ENCODE assay signal across 22 cellular contexts in genomic region chr2:141316606-141317005, GRCh38.
DNase-seq lines count a peak whose midpoint lies in the region; ATAC-seq and TF ChIP-seq lines count a peak whose summit lies in the region.
"Had no signal": no experiment of that assay in that cellular context is flagged by ENCODE, and none has a peak within 500 bp of the region (broad histone marks: within the 10 kb centered on the region; RNA-seq: fewer than 3 reads in every experiment).

No MANE protein-coding gene starts in this region.

- WGBS in neuronal stem cell (ENCODE audit: extremely low coverage in 2 of 2, insufficient read length in 2 of 2, insufficient replicate concordance in 1 of 2), 2 donors = no CpG with 5 or more reads among the region's 3 CpGs

- H3K9ac ChIP-seq in neuronal stem cell (ENCODE audit: low read depth, low read length, poor library complexity) = no peak overlapping the region
- H3K9ac ChIP-seq: BLaER1 had no signal

- H3K23ac ChIP-seq in neuronal stem cell (ENCODE audit: low read depth, low read length, poor library complexity) = no peak overlapping the region

- DNase-seq in A172 (ENCODE audit: low spot score) (peak; percentile 21), HT1080 (ENCODE audit: low read depth) (peak; percentile 25), astrocyte of the spinal cord (ENCODE audit: low read depth, low spot score) (peak; percentile 80), neuronal stem cell (ENCODE audit: low spot score) (no peak), left lobe of liver (ENCODE audit: low spot score) (no peak), brain microvascular endothelial cell (no peak)
- DNase-seq: CD4-positive, CD25-positive, alpha-beta regulatory T cell; DMS153; KBM-7; MV-4-11; NCI-H1105 treated with DMSO at 0.1 percent for 48 hours; NCI-H146; NCI-H1930; NCI-H2107; NCI-H524 treated with DMSO at 0.1 percent for 48 hours; PC-9; Right ventricle myocardium superior; RPMI8226 had no signal

- H2AFZ ChIP-seq in neuronal stem cell (ENCODE audit: low read length) = peak overlapping the region; percentile 35
- H2AFZ ChIP-seq: PC-9 had no signal

- TF ChIP-seq CTCF in astrocyte of the spinal cord (IDR thresholded peaks at IDR 0.05; ENCODE audit: low read depth, low read length) (no peak), brain microvascular endothelial cell (IDR thresholded peaks at IDR 0.05; ENCODE audit: low read depth, low read length, missing control alignments) (no peak)

- no peak overlapping the region for H4K91ac ChIP-seq in neuronal stem cell (ENCODE audit: low read depth, low read length, poor library complexity)

- peaks cover 0 to 9% of the 10 kb centered on the region in 2 donors for H3K4me1 ChIP-seq in neuronal stem cell (ENCODE audit: control insufficient read depth in 2 of 2, insufficient read depth in 1 of 2, low read depth in 1 of 2, low read length in 2 of 2)
- H3K4me1 ChIP-seq: BLaER1, SJSA1 had no signal

- H2BK5ac ChIP-seq in neuronal stem cell (ENCODE audit: low read length) = no peak overlapping the region

- H2BK15ac ChIP-seq in neuronal stem cell (ENCODE audit: low read length) = no peak overlapping the region

- no peaks in the 10 kb centered on the region for H3K9me3 ChIP-seq in neuronal stem cell (replicated peaks in 1 of 2; ENCODE audit: control insufficient read depth in 2 of 2, insufficient read depth in 1 of 2, low read depth in 1 of 2, low read length in 2 of 2)
- H3K9me3 ChIP-seq: BLaER1, SJSA1 had no signal

- H3K18ac ChIP-seq in neuronal stem cell (ENCODE audit: low read length) = no peak overlapping the region

- ATAC-seq in left lobe of liver (no peak), GM21619 (IDR thresholded peaks at IDR 0.05; ENCODE audit: unreplicated experiment) (no peak)

- no peak overlapping the region for H3K4ac ChIP-seq in neuronal stem cell (ENCODE audit: low read length)

- H3K27ac ChIP-seq in neuronal stem cell (replicated peaks; ENCODE audit: low read length) (no peak overlapping the region), brain microvascular endothelial cell (no peak overlapping the region)
- H3K27ac ChIP-seq: 22Rv1, BLaER1, PC-9, SJSA1 had no signal

- no peak overlapping the region for H4K8ac ChIP-seq in neuronal stem cell (ENCODE audit: low read depth, low read length)

- H3K4me2 ChIP-seq in neuronal stem cell (ENCODE audit: insufficient read depth, low read length, poor library complexity, severe bottlenecking) = no peak overlapping the region
- H3K4me2 ChIP-seq: BLaER1, PC-9 had no signal

- H3K4me3 ChIP-seq in astrocyte of the spinal cord (ENCODE audit: low read depth, low read length) (no peak overlapping the region), neuronal stem cell (ENCODE audit: low read length in 2 of 2) (no peak overlapping the region), brain microvascular endothelial cell (ENCODE audit: low read depth, low read length) (no peak overlapping the region)
- H3K4me3 ChIP-seq: BLaER1, PC-9, SJSA1 had no signal

- no peak overlapping the region for H3K14ac ChIP-seq in neuronal stem cell (ENCODE audit: low read length)

- in situ Hi-C loops in astrocyte of the spinal cord (cut with HindIII; ENCODE audit: low sequenced_read_pairs) = no loop called here
- in situ Hi-C loops in brain microvascular endothelial cell (cut with HindIII; ENCODE audit: low pct_ligation_motif_present, low sequenced_read_pairs) = no loop called here

- H3K27me3 ChIP-seq in neuronal stem cell (ENCODE audit: control insufficient read depth in 3 of 3, insufficient read depth in 3 of 3, low read depth in 1 of 3, low read length in 3 of 3) = no peaks in the 10 kb centered on the region
- H3K27me3 ChIP-seq in brain microvascular endothelial cell (replicated peaks) = no peaks in the 10 kb centered on the region
- H3K27me3 ChIP-seq: BLaER1, SJSA1 had no signal

- no peaks in the 10 kb centered on the region for H3K79me1 ChIP-seq in neuronal stem cell (ENCODE audit: low read depth, low read length)

- H3K36me3 ChIP-seq in neuronal stem cell (replicated peaks in 1 of 2; ENCODE audit: control insufficient read depth in 2 of 2, insufficient read depth in 2 of 2, low read length in 2 of 2) = no peaks in the 10 kb centered on the region
- no peaks in the 10 kb centered on the region for H3K36me3 ChIP-seq in brain microvascular endothelial cell (replicated peaks)
- H3K36me3 ChIP-seq: BLaER1, SJSA1 had no signal

- H2BK12ac ChIP-seq in neuronal stem cell (ENCODE audit: low read length) = no peak overlapping the region

- H2AK5ac ChIP-seq in neuronal stem cell (ENCODE audit: low read depth, low read length) = no peak overlapping the region

- no peak overlapping the region for H2BK120ac ChIP-seq in neuronal stem cell (ENCODE audit: low read depth, low read length)

Comparison
In these comparisons a context has a peak if more than half of its experiments do, and no peak if none do; other contexts are left out.
1. DNase-seq: peak in A172 (single experiment), HT1080 (single experiment) and astrocyte of the spinal cord (single experiment); none in neuronal stem cell (single experiment), left lobe of liver (single experiment) and brain microvascular endothelial cell (single experiment).